ENCODE assay signal across 24 cellular contexts in the genomic region with DNA sequence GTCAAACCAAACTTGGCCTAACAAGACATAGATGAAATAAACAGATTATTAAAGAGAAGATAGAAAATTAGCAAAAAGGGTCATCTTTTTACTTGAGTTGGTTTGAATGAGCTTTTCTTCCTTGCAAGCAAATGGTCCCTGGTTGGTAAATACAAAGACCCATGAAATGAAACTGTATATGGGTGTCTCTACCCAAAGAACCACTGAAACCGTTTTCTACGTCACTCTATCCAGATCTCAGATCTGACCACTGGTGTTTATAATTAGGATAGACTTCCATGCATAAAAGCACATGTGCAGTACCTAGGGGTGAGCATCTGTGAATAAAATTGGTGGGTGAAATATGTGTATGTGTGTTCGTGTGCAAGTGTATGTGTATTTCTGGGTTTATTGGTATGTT.
"Had no signal": no experiment of that assay in that cellular context is flagged by ENCODE, and none has a peak within 500 bp of the region (broad histone marks: within the 10 kb centered on the region; RNA-seq: fewer than 3 reads in every experiment).

No MANE protein-coding gene starts in this region.

- H3K36me3 ChIP-seq: left lung, lower lobe of right lung, neural progenitor cell, neutrophil, ovary, right atrium auricular region, right lobe of liver, thoracic aorta, tibial artery, upper lobe of right lung had no signal

- H3K27ac ChIP-seq: left lung, lower lobe of right lung, neural progenitor cell, neutrophil, right atrium auricular region, thoracic aorta, tibial artery, upper lobe of right lung had no signal

- H3K4me1 ChIP-seq: left lung, lower lobe of right lung, right atrium auricular region, upper lobe of right lung had no signal

- H3K9me3 ChIP-seq: left lung, lower lobe of right lung, neutrophil, ovary, right atrium auricular region, right lobe of liver, thoracic aorta, tibial artery, upper lobe of right lung had no signal

- H3K9ac ChIP-seq: neural progenitor cell had no signal

- H3K27me3 ChIP-seq: left lung, neural progenitor cell, ovary, right atrium auricular region, right lobe of liver, upper lobe of right lung had no signal

- H3K4me3 ChIP-seq: left lung, lower lobe of right lung, neural progenitor cell, ovary, right atrium auricular region, right lobe of liver, smooth muscle cell, thoracic aorta, tibial artery, upper lobe of right lung had no signal

- H2AFZ ChIP-seq: neural progenitor cell had no signal

- H3K4me2 ChIP-seq: neural progenitor cell, smooth muscle cell had no signal

- DNase-seq: hippocampal formation; kidney glomerular epithelial cell; left colon; left lung; lower lobe of right lung; naive B cell; natural killer cell; nephron progenitor cell; occipital lobe; ovary; right lobe of liver; stimulated activated CD4-positive, alpha-beta T cell treated with anti-CD3 and anti-CD28 coated beads, Interleukin-1b, Interleukin-23, amount 100 ng/mL, for 48 hours; stimulated activated CD4-positive, alpha-beta T cell treated with anti-CD3 and anti-CD28 coated beads, Interleukin-2, amount 100 ng/mL, for 48 hours; stimulated activated CD4-positive, alpha-beta T cell treated with anti-CD3 and anti-CD28 coated beads, Interleukin-4, amount 100 ng/mL, for 4 hours; stimulated activated CD8-positive, alpha-beta memory T cell treated with anti-CD3 and anti-CD28 coated beads, Interleukin-4, amount 100 ng/mL, for 48 hours; stimulated activated naive CD4-positive, alpha-beta T cell treated with Interleukin-2 at 50 U/mL for 16 hours; stimulated activated naive CD8-positive, alpha-beta T cell treated with anti-CD3 and anti-CD28 coated beads, Interleukin-15, amount 100 ng/mL, for 72 hours; tibial artery; upper lobe of right lung had no signal
